11 cellular contexts compared by ENCODE assay signal in the genomic region with DNA sequence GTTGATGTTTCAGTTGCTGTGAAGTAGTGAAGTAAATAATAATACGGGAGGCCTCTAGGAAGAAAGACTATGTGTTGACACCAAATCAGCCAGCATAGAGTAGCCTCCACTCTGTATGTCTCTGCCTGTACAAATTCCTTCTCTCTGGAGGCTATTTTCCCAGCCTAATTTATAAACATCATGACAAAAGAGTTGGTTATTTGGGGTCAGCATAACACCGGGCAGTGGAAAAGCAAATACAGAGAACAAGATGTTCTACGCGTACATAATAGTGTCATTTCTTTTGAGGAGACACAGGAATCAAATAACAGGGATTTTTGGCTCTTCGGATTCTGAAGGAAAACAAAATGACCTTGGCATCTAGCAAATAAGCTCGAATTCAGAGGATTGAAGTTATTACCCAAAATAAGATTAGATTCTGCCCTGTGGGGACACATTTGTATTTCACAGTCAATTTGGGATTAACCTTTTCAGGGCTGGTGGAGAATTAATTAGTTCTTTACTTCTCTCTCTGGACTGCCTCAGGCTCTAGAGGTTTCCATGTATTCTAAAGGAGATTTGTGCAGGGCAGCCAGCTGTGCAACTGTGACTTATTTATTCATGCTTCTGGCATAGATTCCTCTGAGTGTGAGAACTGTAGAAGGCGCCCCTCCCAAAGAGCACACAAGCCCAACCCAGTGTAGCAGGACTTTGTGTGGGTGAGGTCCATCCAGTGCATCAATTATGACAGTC. TPM values are rescaled to one million over a fixed set of nuclear protein-coding genes. Genes with fewer than 3 reads are reported as not detected.
DNase-seq lines count a peak whose midpoint lies in the region; ATAC-seq and TF ChIP-seq lines count a peak whose summit lies in the region.
"Had no signal": no experiment of that assay in that cellular context is flagged by ENCODE, and none has a peak within 500 bp of the region (broad histone marks: within the 10 kb centered on the region; RNA-seq: fewer than 3 reads in every experiment).

No MANE protein-coding gene starts in this region.

- no peak for TF ChIP-seq POLR2A in ovary (IDR thresholded peaks at IDR 0.05)

- 11 to 30% (median 15%) methylated on average over 7 of the region's 7 CpGs for WGBS in ovary, 3 donors

- no peaks in the 10 kb centered on the region for H3K9me2 ChIP-seq in Karpas-422 (replicated peaks; ENCODE audit: insufficient read depth, low read length)

- H3K27ac ChIP-seq in ovary (peak overlapping the region; percentile 33 to 63), Karpas-422 (ENCODE audit: low read length) (no peak overlapping the region)

- no peaks in the 10 kb centered on the region for H4K20me1 ChIP-seq in Karpas-422 (ENCODE audit: insufficient read depth, low read depth, low read length)

- DNase-seq in Right ventricle myocardium superior (no peak), cardiac septum (ENCODE audit: low spot score) (no peak), fibroblast of gingiva (ENCODE audit: low read depth) (peak; percentile 5), ovary (peak in 3 of 5 donors; percentile 23 to 25 (median 24)), Kasumi-1 (lab: John Stamatoyannopoulos, UW) (no peak), DMS53 treated with DMSO at 0.1 percent for 48 hours (lab: John Stamatoyannopoulos, UW; ENCODE audit: unreplicated experiment) (no peak), Karpas-422 (no peak)
- DNase-seq: activated CD4-positive, alpha-beta T cell treated with anti-CD3 and anti-CD28 coated beads for 48 hours; activated naive CD4-positive, alpha-beta T cell; NCI-H187 had no signal

- H3K9ac ChIP-seq in Karpas-422 (ENCODE audit: low read length), result no peak overlapping the region

- TF ChIP-seq CTCF in ovary (IDR thresholded peaks at IDR 0.05), result no peak

- no peak overlapping the region for H2AFZ ChIP-seq in Karpas-422 (ENCODE audit: low read length)

- no peaks in the 10 kb centered on the region for H3K79me2 ChIP-seq in Karpas-422 (ENCODE audit: low read length)

- H3K27me3 ChIP-seq in ovary (no peaks in the 10 kb centered on the region), Karpas-422 (ENCODE audit: low read length) (no peaks in the 10 kb centered on the region)

- H3K9me3 ChIP-seq in ovary, result no peaks in the 10 kb centered on the region
- no peaks in the 10 kb centered on the region for H3K9me3 ChIP-seq in Karpas-422 (ENCODE audit: low read length)

- H3K36me3 ChIP-seq in ovary (no peaks in the 10 kb centered on the region), Karpas-422 (ENCODE audit: insufficient read depth, low read length) (no peaks in the 10 kb centered on the region)

- H3K4me3 ChIP-seq in ovary, result no peak overlapping the region
- H3K4me3 ChIP-seq in Karpas-422 (ENCODE audit: low read length), result no peak overlapping the region

- H3K4me1 ChIP-seq in ovary (ENCODE audit: insufficient read depth) (peaks cover 5% of the 10 kb centered on the region), Karpas-422 (ENCODE audit: low read length) (no peaks in the 10 kb centered on the region)

- H3K4me2 ChIP-seq in Karpas-422 (ENCODE audit: low read depth, low read length, poor library complexity, severe bottlenecking), result no peak overlapping the region

- peak; percentile 56 for ATAC-seq in Right ventricle myocardium superior (ENCODE audit: poor library complexity)
- no peak for ATAC-seq in GM18907 (IDR thresholded peaks at IDR 0.05; ENCODE audit: unreplicated experiment)

- peak; percentile 72 for TF ChIP-seq EP300 in ovary (IDR thresholded peaks at IDR 0.05)

- intact Hi-C loops in Right ventricle myocardium superior (cut with DNase I) (no loop called here), cardiac septum (cut with DNase I) (no loop called here), ovary (cut with DNase I) (no loop called here)

RNA-seq across cellular contexts. Expression of a gene that starts 14.1 kb away (rescaled TPM):
- total RNA-seq in Right ventricle myocardium superior (3.7 TPM), cardiac septum (3.5 TPM), ovary (100 to 1,000 TPM in 4 of 7 donors, 10 to 100 TPM in 3; 42.0 to 132 (median 112) TPM)
- polyA plus RNA-seq in ovary, result 10 to 100 TPM; 61.1 to 68.0 TPM
- total RNA-seq in Karpas-422 (2014; rRNA removed; shearing (Covaris generic); ENCODE audit: low replicate concordance), result 0.30 and 1.2 TPM in 2 replicates

Comparison
In these comparisons a context has a peak if more than half of its experiments do, and no peak if none do; other contexts are left out.
1. DNase-seq: peak in fibroblast of gingiva (single experiment) and ovary (3 of 5); none in Right ventricle myocardium superior (single experiment), cardiac septum (single experiment), Kasumi-1 (0 of 2), DMS53 treated with DMSO at 0.1 percent for 48 hours (single experiment) and Karpas-422 (single experiment).